9 cellular contexts compared by ENCODE assay signal in genomic region chr9:3746296-3747275, GRCh38.
DNase-seq lines count a peak whose midpoint lies in the region; ATAC-seq, FAIRE-seq and TF ChIP-seq lines count a peak whose summit lies in the region.
"Had no signal": no experiment of that assay in that cellular context is flagged by ENCODE, and none has a peak within 500 bp of the region (broad histone marks: within the 10 kb centered on the region; RNA-seq: fewer than 3 reads in every experiment).

No MANE protein-coding gene starts in this region.

- no peak for DNase-seq in activated CD4-positive, CD25-positive, alpha-beta regulatory T cell treated with anti-CD3 and anti-CD28 coated beads, Interleukin-2, amount 50 U/mL, for 72 hours
- DNase-seq in RCC 7860 (ENCODE audit: low spot score) (peak; percentile 87), epithelial cell of proximal tubule (ENCODE audit: low read depth) (peak; percentile 88), islet precursor cell (no peak)
- DNase-seq in stimulated activated CD4-positive, alpha-beta T cell treated with anti-CD3 and anti-CD28 coated beads, TNF-alpha, amount 100 ng/mL, for 24 hours (ENCODE audit: low read depth in 3 of 3): peak; percentile 7 to 39 (median 14)
- DNase-seq: activated CD4-positive, alpha-beta T cell treated with anti-CD3 and anti-CD28 coated beads, Interleukin-2, amount 50 U/mL, for 4 hours had no signal

- peak; percentile 97 to 98 for ATAC-seq in activated CD4-positive, CD25-positive, alpha-beta regulatory T cell treated with anti-CD3 and anti-CD28 coated beads, Interleukin-2, amount 50 U/mL, for 24 hours
- ATAC-seq in GM18498 (IDR thresholded peaks at IDR 0.05; ENCODE audit: unreplicated experiment): no peak
- no peak for ATAC-seq in GM21576 (IDR thresholded peaks at IDR 0.05; ENCODE audit: unreplicated experiment)

- H3K4me3 ChIP-seq in epithelial cell of proximal tubule (ENCODE audit: low read depth, low read length): no peak overlapping the region

- TF ChIP-seq CTCF in epithelial cell of proximal tubule (conservative IDR thresholded peaks at IDR 0.05; ENCODE audit: low read depth, low read length): no peak

- peak; percentile 98 for FAIRE-seq in RCC 7860 (lab: Jason Lieb, UNC)

Comparison
In these comparisons a context has a peak if more than half of its experiments do, and no peak if none do; other contexts are left out.
1. ATAC-seq: peak in activated CD4-positive, CD25-positive, alpha-beta regulatory T cell treated with anti-CD3 and anti-CD28 coated beads, Interleukin-2, amount 50 U/mL, for 24 hours (2 of 2); none in GM18498 (single experiment) and GM21576 (single experiment).
2. DNase-seq: peak in RCC 7860 (single experiment), epithelial cell of proximal tubule (single experiment) and stimulated activated CD4-positive, alpha-beta T cell treated with anti-CD3 and anti-CD28 coated beads, TNF-alpha, amount 100 ng/mL, for 24 hours (3 of 3); none in activated CD4-positive, CD25-positive, alpha-beta regulatory T cell treated with anti-CD3 and anti-CD28 coated beads, Interleukin-2, amount 50 U/mL, for 72 hours (single experiment) and islet precursor cell (single experiment).